ENCODE assay signal across 12 cellular contexts in genomic region chr11:11416917-11417316, GRCh38.
DNase-seq lines count a peak whose midpoint lies in the region; TF ChIP-seq lines count a peak whose summit lies in the region.
"Had no signal": no experiment of that assay in that cellular context is flagged by ENCODE, and none has a peak within 500 bp of the region (broad histone marks: within the 10 kb centered on the region; RNA-seq: fewer than 3 reads in every experiment).

No MANE protein-coding gene starts in this region.

- no peak overlapping the region for H3K27ac ChIP-seq in KMS-11
- H3K27ac ChIP-seq: pancreas, VCaP had no signal

- no peak for TF ChIP-seq CTCF in KMS-11 (conservative IDR thresholded peaks at IDR 0.05; ENCODE audit: low read depth, low read length)
- no peak for TF ChIP-seq CTCF in type B pancreatic cell (conservative IDR thresholded peaks at IDR 0.05)

- H2AFZ ChIP-seq in KMS-11 (ENCODE audit: low read depth) = no peak overlapping the region

- peaks cover 8% of the 10 kb centered on the region for H3K27me3 Mint-ChIP-seq in type B pancreatic cell

- H3K27me3 ChIP-seq in KMS-11 (ENCODE audit: insufficient read depth, low read depth) (no peaks in the 10 kb centered on the region), adipocyte (replicated peaks; ENCODE audit: control insufficient read depth, insufficient read depth, low read length) (no peaks in the 10 kb centered on the region)
- H3K27me3 ChIP-seq: BE2C, pancreas had no signal

- H3K4me3 ChIP-seq in KMS-11 (IDR thresholded peaks at IDR 0.05; ENCODE audit: insufficient read depth, low read depth, low read length) = no peak overlapping the region
- H3K4me3 ChIP-seq in adipocyte (ENCODE audit: low read length) = no peak overlapping the region
- H3K4me3 ChIP-seq: pancreas had no signal

- H3K4me2 ChIP-seq in KMS-11 = peak overlapping the region; percentile 74

- H3K79me2 ChIP-seq in KMS-11 (ENCODE audit: insufficient read depth, low read depth) = no peaks in the 10 kb centered on the region

- H3K9ac ChIP-seq in KMS-11 (no peak overlapping the region), adipocyte (ENCODE audit: low read length) (no peak overlapping the region)

- peaks cover 19% of the 10 kb centered on the region for H3K4me1 ChIP-seq in KMS-11 (ENCODE audit: low read depth, poor library complexity, severe bottlenecking)
- peaks cover 19% of the 10 kb centered on the region for H3K4me1 ChIP-seq in adipocyte (ENCODE audit: control insufficient read depth, insufficient read depth, low read length)
- H3K4me1 ChIP-seq: BE2C, pancreas had no signal

- peak; percentile 92 for DNase-seq in AG08395 (ENCODE audit: low spot score)
- DNase-seq in adipocyte (ENCODE audit: low read depth) = peak; percentile 69
- peak; percentile 46 for DNase-seq in iris pigment epithelial cell (ENCODE audit: low read depth)
- DNase-seq in activated CD8-positive, alpha-beta memory T cell treated with anti-CD3 and anti-CD28 coated beads, Interleukin-2, amount 50 U/mL, for 48 hours = no peak
- no peak for DNase-seq in kidney glomerular epithelial cell (lab: John Stamatoyannopoulos, UW)
- no peak for DNase-seq in type B pancreatic cell (ENCODE audit: extremely low spot score, unreplicated experiment)
- DNase-seq in iPS-NIHi7 (ENCODE audit: extremely low spot score) = no peak
- DNase-seq: BE2C, NCI-H1417 treated with DMSO at 0.1 percent for 48 hours had no signal

- no peaks in the 10 kb centered on the region for H3K36me3 Mint-ChIP-seq in type B pancreatic cell

- H3K4me3 Mint-ChIP-seq in type B pancreatic cell = no peak overlapping the region

- no peaks in the 10 kb centered on the region for H4K20me1 ChIP-seq in KMS-11 (ENCODE audit: insufficient read depth)

- no peak overlapping the region for H3K27ac Mint-ChIP-seq in type B pancreatic cell

- no peaks in the 10 kb centered on the region for H3K36me3 ChIP-seq in KMS-11 (ENCODE audit: insufficient read depth)
- H3K36me3 ChIP-seq in adipocyte (ENCODE audit: control insufficient read depth, insufficient read depth, low read length, severe bottlenecking) = no peaks in the 10 kb centered on the region
- H3K36me3 ChIP-seq: BE2C, pancreas had no signal

- peaks cover 30% of the 10 kb centered on the region for H3K4me1 Mint-ChIP-seq in type B pancreatic cell (ENCODE audit: unreplicated experiment)

- no peaks in the 10 kb centered on the region for H3K9me3 Mint-ChIP-seq in type B pancreatic cell

- H3K9me3 ChIP-seq in adipocyte (ENCODE audit: control insufficient read depth, low read length) = no peaks in the 10 kb centered on the region
- H3K9me3 ChIP-seq: BE2C, pancreas had no signal

Comparison
In these comparisons a context has a peak if more than half of its experiments do, and no peak if none do; other contexts are left out.
1. DNase-seq: peak in AG08395 (single experiment), adipocyte (single experiment) and iris pigment epithelial cell (single experiment); none in activated CD8-positive, alpha-beta memory T cell treated with anti-CD3 and anti-CD28 coated beads, Interleukin-2, amount 50 U/mL, for 48 hours (single experiment), kidney glomerular epithelial cell (single experiment), type B pancreatic cell (single experiment) and iPS-NIHi7 (single experiment).